Comparison of ENCODE assay signal across 1 cellular context in the genomic region with DNA sequence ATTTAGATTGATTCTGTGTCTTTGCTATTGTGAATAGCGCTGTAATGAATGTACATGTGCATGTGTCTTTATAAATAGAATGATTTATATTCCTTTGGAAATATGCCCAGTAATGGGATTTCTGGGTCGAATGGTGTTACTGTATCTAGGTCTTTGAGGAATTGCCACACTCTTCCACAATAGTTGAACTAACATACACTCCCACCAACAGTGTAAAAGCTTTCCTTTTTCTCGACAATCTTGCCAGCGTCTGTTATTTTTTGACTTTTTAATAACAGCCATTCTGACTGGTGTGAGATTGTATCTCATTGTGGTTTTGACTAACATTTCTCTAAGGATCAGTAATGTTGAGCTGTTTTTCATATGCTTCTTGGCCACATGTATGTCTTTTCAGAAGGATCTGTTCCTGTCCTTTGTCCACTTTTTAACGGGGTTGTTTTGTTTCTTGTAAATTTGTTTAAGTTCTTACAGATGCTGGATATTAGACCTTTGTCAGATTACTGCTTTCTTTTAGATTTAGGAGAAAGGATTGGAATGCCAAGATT.
A peak's percentile ranks its signal among the peaks of the same experiment; 100 is the strongest.
TF ChIP-seq lines count a peak whose summit lies in the region.

No MANE protein-coding gene starts in this region.

TF ChIP-seq in SK-N-SH, 30 proteins besides CTCF, POLR2A, EP300 and RAD21 (continued from another document):
- TF ChIP-seq, protein P1, sequence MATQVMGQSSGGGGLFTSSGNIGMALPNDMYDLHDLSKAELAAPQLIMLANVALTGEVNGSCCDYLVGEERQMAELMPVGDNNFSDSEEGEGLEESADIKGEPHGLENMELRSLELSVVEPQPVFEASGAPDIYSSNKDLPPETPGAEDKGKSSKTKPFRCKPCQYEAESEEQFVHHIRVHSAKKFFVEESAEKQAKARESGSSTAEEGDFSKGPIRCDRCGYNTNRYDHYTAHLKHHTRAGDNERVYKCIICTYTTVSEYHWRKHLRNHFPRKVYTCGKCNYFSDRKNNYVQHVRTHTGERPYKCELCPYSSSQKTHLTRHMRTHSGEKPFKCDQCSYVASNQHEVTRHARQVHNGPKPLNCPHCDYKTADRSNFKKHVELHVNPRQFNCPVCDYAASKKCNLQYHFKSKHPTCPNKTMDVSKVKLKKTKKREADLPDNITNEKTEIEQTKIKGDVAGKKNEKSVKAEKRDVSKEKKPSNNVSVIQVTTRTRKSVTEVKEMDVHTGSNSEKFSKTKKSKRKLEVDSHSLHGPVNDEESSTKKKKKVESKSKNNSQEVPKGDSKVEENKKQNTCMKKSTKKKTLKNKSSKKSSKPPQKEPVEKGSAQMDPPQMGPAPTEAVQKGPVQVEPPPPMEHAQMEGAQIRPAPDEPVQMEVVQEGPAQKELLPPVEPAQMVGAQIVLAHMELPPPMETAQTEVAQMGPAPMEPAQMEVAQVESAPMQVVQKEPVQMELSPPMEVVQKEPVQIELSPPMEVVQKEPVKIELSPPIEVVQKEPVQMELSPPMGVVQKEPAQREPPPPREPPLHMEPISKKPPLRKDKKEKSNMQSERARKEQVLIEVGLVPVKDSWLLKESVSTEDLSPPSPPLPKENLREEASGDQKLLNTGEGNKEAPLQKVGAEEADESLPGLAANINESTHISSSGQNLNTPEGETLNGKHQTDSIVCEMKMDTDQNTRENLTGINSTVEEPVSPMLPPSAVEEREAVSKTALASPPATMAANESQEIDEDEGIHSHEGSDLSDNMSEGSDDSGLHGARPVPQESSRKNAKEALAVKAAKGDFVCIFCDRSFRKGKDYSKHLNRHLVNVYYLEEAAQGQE (IDR thresholded peaks at IDR 0.05; ENCODE audit: low read depth, low read length), result no peak
- TF ChIP-seq, protein P2, sequence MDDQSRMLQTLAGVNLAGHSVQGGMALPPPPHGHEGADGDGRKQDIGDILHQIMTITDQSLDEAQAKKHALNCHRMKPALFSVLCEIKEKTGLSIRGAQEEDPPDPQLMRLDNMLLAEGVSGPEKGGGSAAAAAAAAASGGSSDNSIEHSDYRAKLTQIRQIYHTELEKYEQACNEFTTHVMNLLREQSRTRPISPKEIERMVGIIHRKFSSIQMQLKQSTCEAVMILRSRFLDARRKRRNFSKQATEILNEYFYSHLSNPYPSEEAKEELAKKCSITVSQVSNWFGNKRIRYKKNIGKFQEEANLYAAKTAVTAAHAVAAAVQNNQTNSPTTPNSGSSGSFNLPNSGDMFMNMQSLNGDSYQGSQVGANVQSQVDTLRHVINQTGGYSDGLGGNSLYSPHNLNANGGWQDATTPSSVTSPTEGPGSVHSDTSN (IDR thresholded peaks at IDR 0.05), result peak; percentile 68
- TF ChIP-seq ELF1 (IDR thresholded peaks at IDR 0.05), result no peak
- TF ChIP-seq, protein P3, sequence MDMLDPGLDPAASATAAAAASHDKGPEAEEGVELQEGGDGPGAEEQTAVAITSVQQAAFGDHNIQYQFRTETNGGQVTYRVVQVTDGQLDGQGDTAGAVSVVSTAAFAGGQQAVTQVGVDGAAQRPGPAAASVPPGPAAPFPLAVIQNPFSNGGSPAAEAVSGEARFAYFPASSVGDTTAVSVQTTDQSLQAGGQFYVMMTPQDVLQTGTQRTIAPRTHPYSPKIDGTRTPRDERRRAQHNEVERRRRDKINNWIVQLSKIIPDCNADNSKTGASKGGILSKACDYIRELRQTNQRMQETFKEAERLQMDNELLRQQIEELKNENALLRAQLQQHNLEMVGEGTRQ (IDR thresholded peaks at IDR 0.05; ENCODE audit: borderline replicate concordance, low read depth, low read length), result no peak
- 0 out of 2 replicates have a peak, but pooled peaks have one; percentile 31 for TF ChIP-seq TEAD4 (IDR thresholded peaks at IDR 0.05; ENCODE audit: borderline replicate concordance, insufficient read depth)
- TF ChIP-seq POLR2AphosphoS5 (IDR thresholded peaks at IDR 0.05; ENCODE audit: low read depth, low read length), result peak; percentile 51; the same call in 1 of the 2 replicates
- peak; percentile 89; the same call in 1 of the 2 replicates for TF ChIP-seq FOXM1 (IDR thresholded peaks at IDR 0.05; ENCODE audit: low read depth)
- no peak for TF ChIP-seq SMC3 (IDR thresholded peaks at IDR 0.05; ENCODE audit: low read depth, low read length)
- no peak for TF ChIP-seq MXI1 (IDR thresholded peaks at IDR 0.05; ENCODE audit: low read depth, low read length)
- no peak for TF ChIP-seq CHD2 (IDR thresholded peaks at IDR 0.05; ENCODE audit: low read length, partially characterized antibody)
- TF ChIP-seq FOXJ3 (CRISPR knock-in tag; IDR thresholded peaks at IDR 0.05), result no peak
- no peak for TF ChIP-seq FOSL2 (IDR thresholded peaks at IDR 0.05; ENCODE audit: borderline replicate concordance, low read depth)
- TF ChIP-seq, protein P4, sequence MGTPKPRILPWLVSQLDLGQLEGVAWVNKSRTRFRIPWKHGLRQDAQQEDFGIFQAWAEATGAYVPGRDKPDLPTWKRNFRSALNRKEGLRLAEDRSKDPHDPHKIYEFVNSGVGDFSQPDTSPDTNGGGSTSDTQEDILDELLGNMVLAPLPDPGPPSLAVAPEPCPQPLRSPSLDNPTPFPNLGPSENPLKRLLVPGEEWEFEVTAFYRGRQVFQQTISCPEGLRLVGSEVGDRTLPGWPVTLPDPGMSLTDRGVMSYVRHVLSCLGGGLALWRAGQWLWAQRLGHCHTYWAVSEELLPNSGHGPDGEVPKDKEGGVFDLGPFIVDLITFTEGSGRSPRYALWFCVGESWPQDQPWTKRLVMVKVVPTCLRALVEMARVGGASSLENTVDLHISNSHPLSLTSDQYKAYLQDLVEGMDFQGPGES (IDR thresholded peaks at IDR 0.05; ENCODE audit: low read depth, low read length), result no peak
- TF ChIP-seq, protein P5, sequence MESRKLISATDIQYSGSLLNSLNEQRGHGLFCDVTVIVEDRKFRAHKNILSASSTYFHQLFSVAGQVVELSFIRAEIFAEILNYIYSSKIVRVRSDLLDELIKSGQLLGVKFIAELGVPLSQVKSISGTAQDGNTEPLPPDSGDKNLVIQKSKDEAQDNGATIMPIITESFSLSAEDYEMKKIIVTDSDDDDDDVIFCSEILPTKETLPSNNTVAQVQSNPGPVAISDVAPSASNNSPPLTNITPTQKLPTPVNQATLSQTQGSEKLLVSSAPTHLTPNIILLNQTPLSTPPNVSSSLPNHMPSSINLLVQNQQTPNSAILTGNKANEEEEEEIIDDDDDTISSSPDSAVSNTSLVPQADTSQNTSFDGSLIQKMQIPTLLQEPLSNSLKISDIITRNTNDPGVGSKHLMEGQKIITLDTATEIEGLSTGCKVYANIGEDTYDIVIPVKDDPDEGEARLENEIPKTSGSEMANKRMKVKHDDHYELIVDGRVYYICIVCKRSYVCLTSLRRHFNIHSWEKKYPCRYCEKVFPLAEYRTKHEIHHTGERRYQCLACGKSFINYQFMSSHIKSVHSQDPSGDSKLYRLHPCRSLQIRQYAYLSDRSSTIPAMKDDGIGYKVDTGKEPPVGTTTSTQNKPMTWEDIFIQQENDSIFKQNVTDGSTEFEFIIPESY (IDR thresholded peaks at IDR 0.05; ENCODE audit: borderline replicate concordance, low read depth), result no peak
- TF ChIP-seq RCOR1 (IDR thresholded peaks at IDR 0.05; ENCODE audit: low read length), result no peak
- peak; percentile 48; the same call in 1 of the 2 replicates for TF ChIP-seq NFIC (IDR thresholded peaks at IDR 0.05; ENCODE audit: borderline replicate concordance)
- no peak for TF ChIP-seq GATA2 (CRISPR knock-in tag; IDR thresholded peaks at IDR 0.05)
- no peak for TF ChIP-seq EZH2phosphoT487 (IDR thresholded peaks at IDR 0.05; ENCODE audit: borderline replicate concordance, low read depth)
- peak; percentile 85 for TF ChIP-seq TCF12 (IDR thresholded peaks at IDR 0.05)
- TF ChIP-seq RFX5 (IDR thresholded peaks at IDR 0.05; ENCODE audit: low read length), result no peak
- no peak for TF ChIP-seq SIN3A (IDR thresholded peaks at IDR 0.05; ENCODE audit: borderline replicate concordance, low read depth, low read length)
- peak; percentile 68 for TF ChIP-seq MEF2A (IDR thresholded peaks at IDR 0.05; ENCODE audit: borderline replicate concordance, low read depth)
- no peak for TF ChIP-seq YY1 (IDR thresholded peaks at IDR 0.05; ENCODE audit: low read depth)
